18 cellular contexts compared by ENCODE assay signal in genomic region chr14:54550514-54550913, GRCh38. TPM values are rescaled to one million over a fixed set of nuclear protein-coding genes. Genes with fewer than 3 reads are reported as not detected.
A peak's percentile ranks its signal among the peaks of the same experiment; 100 is the strongest.
DNase-seq lines count a peak whose midpoint lies in the region; ATAC-seq, FAIRE-seq and TF ChIP-seq lines count a peak whose summit lies in the region.
"Had no signal": no experiment of that assay in that cellular context is flagged by ENCODE, and none has a peak within 500 bp of the region (broad histone marks: within the 10 kb centered on the region; RNA-seq: fewer than 3 reads in every experiment).

No MANE protein-coding gene starts in this region.

- no peak for TF ChIP-seq CTCF in ovary (IDR thresholded peaks at IDR 0.05)

- H3K9ac ChIP-seq in adipocyte (ENCODE audit: low read length) = no peak overlapping the region
- H3K9ac ChIP-seq: BLaER1 treated with 17β-estradiol and CSF1 and Interleukin-3, amounts not matched to agents 10 nM and 100 nM had no signal

- TF ChIP-seq POLR2A in H54 (IDR thresholded peaks at IDR 0.05; ENCODE audit: low read depth, low read length) (no peak), ovary (IDR thresholded peaks at IDR 0.05) (no peak)

- H3K4me1 ChIP-seq in adipocyte (ENCODE audit: control insufficient read depth, insufficient read depth, low read length) (no peaks in the 10 kb centered on the region), ovary (ENCODE audit: insufficient read depth) (no peaks in the 10 kb centered on the region)

- H3K36me3 ChIP-seq in adipocyte (ENCODE audit: control insufficient read depth, insufficient read depth, low read length, severe bottlenecking) = no peaks in the 10 kb centered on the region
- no peaks in the 10 kb centered on the region for H3K36me3 ChIP-seq in ovary
- H3K36me3 ChIP-seq: BLaER1 treated with 17β-estradiol and CSF1 and Interleukin-3, amounts not matched to agents 10 nM and 100 nM had no signal

- no peaks in the 10 kb centered on the region for H3K27me3 ChIP-seq in adipocyte (replicated peaks; ENCODE audit: control insufficient read depth, insufficient read depth, low read length)
- no peaks in the 10 kb centered on the region for H3K27me3 ChIP-seq in ovary
- H3K27me3 ChIP-seq: BLaER1 treated with 17β-estradiol and CSF1 and Interleukin-3, amounts not matched to agents 10 nM and 100 nM had no signal

- TF ChIP-seq EP300 in ovary (IDR thresholded peaks at IDR 0.05) = no peak

- intact Hi-C loops in ovary (cut with DNase I) = no loop called here

- WGBS in ovary, 3 donors = 66 to 70% (median 69%) methylated on average over 1 of the region's 1 CpG

- H3K4me3 ChIP-seq in adipocyte (ENCODE audit: low read length) (no peak overlapping the region), ovary (no peak overlapping the region)
- H3K4me3 ChIP-seq: BLaER1 treated with 17β-estradiol and CSF1 and Interleukin-3, amounts not matched to agents 10 nM and 100 nM had no signal

- H3K9me3 ChIP-seq in adipocyte (ENCODE audit: control insufficient read depth, low read length) = no peaks in the 10 kb centered on the region
- H3K9me3 ChIP-seq in ovary = no peaks in the 10 kb centered on the region
- H3K9me3 ChIP-seq: BLaER1 treated with 17β-estradiol and CSF1 and Interleukin-3, amounts not matched to agents 10 nM and 100 nM had no signal

- H3K27ac ChIP-seq in ovary = no peak overlapping the region
- H3K27ac ChIP-seq: BLaER1 treated with 17β-estradiol and CSF1 and Interleukin-3, amounts not matched to agents 10 nM and 100 nM had no signal

- DNase-seq in EH (ENCODE audit: low read depth) = peak; percentile 15
- DNase-seq in HTR-8/SVneo (ENCODE audit: insufficient read length, low spot score) = no peak
- DNase-seq in adipocyte (ENCODE audit: low read depth) = peak; percentile 24
- peak; percentile 46 for DNase-seq in iris pigment epithelial cell (ENCODE audit: low read depth)
- DNase-seq in H54 (ENCODE audit: insufficient read length, low spot score) = no peak
- DNase-seq in ovary = no peak
- DNase-seq in T-helper 2 cell = no peak
- DNase-seq: Calu3; CD4-positive, CD25-positive, alpha-beta regulatory T cell; DMS 273 treated with DMSO at 0.1 percent for 48 hours; EL; H7 had no signal

- peak; percentile 20 for FAIRE-seq in HTR-8/SVneo (lab: Jason Lieb, UNC)
- no peak for FAIRE-seq in H54 (lab: Jason Lieb, UNC)
- FAIRE-seq: G401.6, GM12891, GM19239, HepG2 had no signal

- ATAC-seq in GM18511 (IDR thresholded peaks at IDR 0.05; ENCODE audit: unreplicated experiment) = no peak

RNA-seq across cellular contexts. Expression of gene SAMD4A, which starts 16.4 kb away (rescaled TPM):
- 10 to 100 TPM in 2 of 7 donors, 1 to 10 TPM in 5; 4.6 to 22.4 (median 7.3) TPM for total RNA-seq in ovary
- 10 to 100 TPM in 1 of 2 donors, 1 to 10 TPM in 1; 2.3 to 13.0 TPM for polyA plus RNA-seq in ovary

RNA-seq across cellular contexts. Expression of gene CGRRF1, which starts 40.8 kb away (rescaled TPM):
- 10 to 100 TPM; 20.3 to 36.7 (median 25.2) TPM for total RNA-seq in ovary
- polyA plus RNA-seq in ovary = 10 to 100 TPM; 17.9 to 18.5 TPM

Comparison
In these comparisons a context has a peak if more than half of its experiments do, and no peak if none do; other contexts are left out.
1. DNase-seq: peak in EH (single experiment), adipocyte (single experiment) and iris pigment epithelial cell (single experiment); none in HTR-8/SVneo (single experiment), H54 (single experiment), ovary (0 of 5) and T-helper 2 cell (0 of 5).